Comparison of ENCODE assay signal across 14 cellular contexts in genomic region chr6:82906951-82907350, GRCh38.
A peak's percentile ranks its signal among the peaks of the same experiment; 100 is the strongest.
DNase-seq lines count a peak whose midpoint lies in the region; ATAC-seq and TF ChIP-seq lines count a peak whose summit lies in the region.
"Had no signal": no experiment of that assay in that cellular context is flagged by ENCODE, and none has a peak within 500 bp of the region (broad histone marks: within the 10 kb centered on the region; RNA-seq: fewer than 3 reads in every experiment).

No MANE protein-coding gene starts in this region.

- no peak overlapping the region for H3K4me3 ChIP-seq in PC-3 (ENCODE audit: low read length)
- no peak overlapping the region for H3K4me3 ChIP-seq in epithelial cell of esophagus (ENCODE audit: low read length)

- peak; percentile 74 for DNase-seq in EH (ENCODE audit: low read depth)
- peak; percentile 70 for DNase-seq in PC-3
- DNase-seq in epithelial cell of esophagus (ENCODE audit: low read depth), result peak; percentile 64
- DNase-seq in activated CD8-positive, alpha-beta memory T cell treated with anti-CD3 and anti-CD28 coated beads, Interleukin-2, amount 50 U/mL, for 4 hours, result no peak
- DNase-seq in NCI-H2107 (lab: John Stamatoyannopoulos, UW), result no peak
- no peak for DNase-seq in activated T-helper 2 cell treated with anti-CD3 and anti-CD28 coated beads, Interferon-gamma antibody, Interleukin-2, Interleukin-4, amounts not matched to agents 10 μg/mL and 5 μg/mL and 100 μg/mL, durations not matched to agents 14 hours and 24 hours and 36 hours (ENCODE audit: low spot score)
- DNase-seq in NCI-H1417 treated with DMSO at 0.1 percent for 48 hours (lab: John Stamatoyannopoulos, UW), result no peak
- DNase-seq: activated CD8-positive, alpha-beta memory T cell treated with anti-CD3 and anti-CD28 coated beads, Interleukin-2, amount 50 U/mL, for 48 hours; amygdala; CD4-positive, alpha-beta T cell; NCI-H2081 treated with DMSO at 0.1 percent for 48 hours; nucleus accumbens; stimulated activated CD4-positive, alpha-beta T cell treated with anti-CD3 and anti-CD28 coated beads, Interleukin-2, amount 100 ng/mL, for 24 hours had no signal

- H3K4me1 ChIP-seq in PC-3 (ENCODE audit: insufficient read depth, low read length), result peaks cover 34% of the 10 kb centered on the region

- H3K9me3 ChIP-seq in PC-3 (ENCODE audit: low read length), result no peaks in the 10 kb centered on the region

- H2AFZ ChIP-seq in PC-3 (ENCODE audit: low read length), result no peak overlapping the region

- no peaks in the 10 kb centered on the region for H3K79me2 ChIP-seq in PC-3 (ENCODE audit: low read length)

- H3K27ac ChIP-seq in PC-3 (ENCODE audit: low read length), result peak overlapping the region; percentile 19; the same call in 1 of the 2 replicates

- H3K9me2 ChIP-seq in PC-3 (replicated peaks; ENCODE audit: low read length), result no peaks in the 10 kb centered on the region

- H3F3A ChIP-seq in PC-3 (ENCODE audit: low read length, unreplicated experiment), result no peaks in the 10 kb centered on the region

- no peaks in the 10 kb centered on the region for H3K36me3 ChIP-seq in PC-3 (ENCODE audit: low read depth, low read length)

- no peaks in the 10 kb centered on the region for H3K27me3 Mint-ChIP-seq in nephron (ENCODE audit: low read depth)
- no peaks in the 10 kb centered on the region for H3K27me3 Mint-ChIP-seq in activated T-helper 2 cell treated with anti-CD3 and anti-CD28 coated beads, Interferon-gamma antibody, Interleukin-2, Interleukin-4, amounts not matched to agents 10 μg/mL and 5 μg/mL and 100 μg/mL, durations not matched to agents 14 hours and 24 hours and 36 hours (ENCODE audit: low read depth)
- H3K27me3 Mint-ChIP-seq: CD4-positive, alpha-beta T cell had no signal

- no peak for TF ChIP-seq CTCF in PC-3 (conservative IDR thresholded peaks at IDR 0.05; ENCODE audit: low read depth, low read length)
- TF ChIP-seq CTCF in epithelial cell of esophagus (IDR thresholded peaks at IDR 0.05; ENCODE audit: insufficient read depth, low read depth, low read length, missing control alignments), result no peak
- TF ChIP-seq CTCF in nephron (IDR thresholded peaks at IDR 0.05; ENCODE audit: unreplicated experiment in 3 of 3), result no peak

- CTCF ChIA-PET in PC-3 (lab: Charles Lee), result interaction anchor here (0.7 kb wide), 1 partner anchor 647 kb away, joined by 6 read pairs; no protein-coding TSS in a partner anchor

- H3K27ac Mint-ChIP-seq in nephron, result peak overlapping the region; percentile 53 to 92 (median 71)
- H3K27ac Mint-ChIP-seq in activated T-helper 2 cell treated with anti-CD3 and anti-CD28 coated beads, Interferon-gamma antibody, Interleukin-2, Interleukin-4, amounts not matched to agents 10 μg/mL and 5 μg/mL and 100 μg/mL, durations not matched to agents 14 hours and 24 hours and 36 hours, result no peak overlapping the region
- H3K27ac Mint-ChIP-seq: CD4-positive, alpha-beta T cell had no signal

- no TSS peak for BruUV-seq in PC-3 (replicated peaks; lab: Mats Ljungman, UMichigan)

- no peak overlapping the region for H3K9ac ChIP-seq in PC-3 (ENCODE audit: low read length)

- peak; percentile 72 for ATAC-seq in PC-3

- intact Hi-C loops in PC-3 (cut with micrococcal nuclease), result no loop called here
- intact Hi-C loops in activated T-helper 2 cell treated with anti-CD3 and anti-CD28 coated beads, Interferon-gamma antibody, Interleukin-2, Interleukin-4, amounts not matched to agents 10 μg/mL and 5 μg/mL and 100 μg/mL, durations not matched to agents 14 hours and 24 hours and 36 hours (cut with micrococcal nuclease), result no loop called here

- no peaks in the 10 kb centered on the region for H3K36me3 Mint-ChIP-seq in nephron (ENCODE audit: low read depth)
- H3K36me3 Mint-ChIP-seq in activated T-helper 2 cell treated with anti-CD3 and anti-CD28 coated beads, Interferon-gamma antibody, Interleukin-2, Interleukin-4, amounts not matched to agents 10 μg/mL and 5 μg/mL and 100 μg/mL, durations not matched to agents 14 hours and 24 hours and 36 hours (ENCODE audit: low read depth), result no peaks in the 10 kb centered on the region

- POLR2A ChIA-PET in PC-3 (lab: Charles Lee; ENCODE audit: unreplicated experiment), result no interaction called here

- H3K4me2 ChIP-seq in PC-3 (ENCODE audit: low read length), result peak overlapping the region; percentile 31

- H3K27me3 ChIP-seq in PC-3 (ENCODE audit: low read length), result no peaks in the 10 kb centered on the region

- no peaks in the 10 kb centered on the region for H3K9me3 Mint-ChIP-seq in nephron
- no peaks in the 10 kb centered on the region for H3K9me3 Mint-ChIP-seq in activated T-helper 2 cell treated with anti-CD3 and anti-CD28 coated beads, Interferon-gamma antibody, Interleukin-2, Interleukin-4, amounts not matched to agents 10 μg/mL and 5 μg/mL and 100 μg/mL, durations not matched to agents 14 hours and 24 hours and 36 hours
- H3K9me3 Mint-ChIP-seq: CD4-positive, alpha-beta T cell had no signal

- H4K20me1 ChIP-seq in PC-3 (ENCODE audit: low read length), result no peaks in the 10 kb centered on the region

- H3K4me1 Mint-ChIP-seq in nephron, result peaks cover 54% of the 10 kb centered on the region
- no peaks in the 10 kb centered on the region for H3K4me1 Mint-ChIP-seq in activated T-helper 2 cell treated with anti-CD3 and anti-CD28 coated beads, Interferon-gamma antibody, Interleukin-2, Interleukin-4, amounts not matched to agents 10 μg/mL and 5 μg/mL and 100 μg/mL, durations not matched to agents 14 hours and 24 hours and 36 hours (ENCODE audit: low read depth)

- no peak overlapping the region for H3K4me3 Mint-ChIP-seq in nephron
- no peak overlapping the region for H3K4me3 Mint-ChIP-seq in activated T-helper 2 cell treated with anti-CD3 and anti-CD28 coated beads, Interferon-gamma antibody, Interleukin-2, Interleukin-4, amounts not matched to agents 10 μg/mL and 5 μg/mL and 100 μg/mL, durations not matched to agents 14 hours and 24 hours and 36 hours (ENCODE audit: low read depth)
- H3K4me3 Mint-ChIP-seq: CD4-positive, alpha-beta T cell had no signal

Comparison
In these comparisons a context has a peak if more than half of its experiments do, and no peak if none do; other contexts are left out.
1. DNase-seq: peak in EH (single experiment), PC-3 (single experiment) and epithelial cell of esophagus (single experiment); none in activated CD8-positive, alpha-beta memory T cell treated with anti-CD3 and anti-CD28 coated beads, Interleukin-2, amount 50 U/mL, for 4 hours (single experiment), NCI-H2107 (single experiment), activated T-helper 2 cell treated with anti-CD3 and anti-CD28 coated beads, Interferon-gamma antibody, Interleukin-2, Interleukin-4, amounts not matched to agents 10 μg/mL and 5 μg/mL and 100 μg/mL, durations not matched to agents 14 hours and 24 hours and 36 hours (single experiment) and NCI-H1417 treated with DMSO at 0.1 percent for 48 hours (single experiment).